17 cellular contexts compared by ENCODE assay signal in the genomic region with DNA sequence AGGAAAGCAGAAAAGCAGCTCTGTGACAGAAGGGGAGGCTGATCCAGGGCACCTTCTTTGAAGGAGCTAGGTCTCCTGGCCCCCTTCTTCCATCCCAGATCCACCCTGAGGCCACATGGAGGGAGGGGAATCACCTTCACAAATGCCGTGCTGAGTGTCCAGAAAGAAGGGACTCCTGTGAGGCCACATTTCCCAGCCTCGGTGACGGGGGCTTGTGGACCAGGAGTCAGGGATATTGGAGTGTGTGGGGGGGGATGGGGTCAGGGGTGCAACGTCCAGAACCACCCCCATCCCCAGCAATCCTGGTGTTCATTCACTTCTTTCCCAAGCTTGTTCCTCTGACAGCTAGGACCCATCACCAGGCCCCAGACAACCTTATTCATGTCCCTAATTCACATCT.
"Had no signal": no experiment of that assay in that cellular context is flagged by ENCODE, and none has a peak within 500 bp of the region (broad histone marks: within the 10 kb centered on the region; RNA-seq: fewer than 3 reads in every experiment).

No MANE protein-coding gene starts in this region.

- DNase-seq: activated CD4-positive, alpha-beta T cell treated with anti-CD3 and anti-CD28 coated beads for 1 hour; activated CD8-positive, alpha-beta memory T cell treated with anti-CD3 and anti-CD28 coated beads for 24 hours; anterior cingulate cortex; body of pancreas; hypothalamus; stimulated activated CD4-positive, alpha-beta T cell treated with anti-CD3 and anti-CD28 coated beads, Interleukin-2, amount 100 ng/mL, for 48 hours; stimulated activated CD8-positive, alpha-beta memory T cell treated with anti-CD3 and anti-CD28 coated beads, Interleukin-4, amount 100 ng/mL, for 48 hours; stimulated activated naive B cell treated with anti-CD40 and anti-IgM and Interleukin-4, amounts not matched to agents 10 μg/mL and 1 μg/mL and 100 μg/mL, for 72 hours; SW 1271; T-helper 17 cell; transverse colon; uterus had no signal

- H3K4me3 ChIP-seq: body of pancreas, prostate gland, transverse colon, uterus had no signal

- H3K27me3 Mint-ChIP-seq: T-helper 17 cell had no signal

- H3K9me3 ChIP-seq: body of pancreas, gastroesophageal sphincter, prostate gland, transverse colon, uterus had no signal

- H3K27ac Mint-ChIP-seq: stimulated activated naive B cell treated with anti-CD40 and anti-IgM and Interleukin-4, amounts not matched to agents 10 μg/mL and 1 μg/mL and 100 μg/mL, for 72 hours; T-helper 17 cell had no signal

- ATAC-seq: body of pancreas; gastroesophageal sphincter; stimulated activated naive B cell treated with anti-CD40 and anti-IgM and Interleukin-4, amounts not matched to agents 10 μg/mL and 1 μg/mL and 100 μg/mL, for 72 hours; T-helper 17 cell had no signal

- H3K27ac ChIP-seq: epithelial cell of prostate, prostate gland, VCaP had no signal

- H3K27me3 ChIP-seq: body of pancreas, gastroesophageal sphincter, transverse colon, uterus had no signal

- H3K4me1 ChIP-seq: prostate gland, uterus had no signal

- H3K4me3 Mint-ChIP-seq: stimulated activated naive B cell treated with anti-CD40 and anti-IgM and Interleukin-4, amounts not matched to agents 10 μg/mL and 1 μg/mL and 100 μg/mL, for 72 hours; T-helper 17 cell had no signal

- H3K36me3 ChIP-seq: prostate gland, transverse colon, uterus had no signal

- H3K9me3 Mint-ChIP-seq: neural crest cell; stimulated activated naive B cell treated with anti-CD40 and anti-IgM and Interleukin-4, amounts not matched to agents 10 μg/mL and 1 μg/mL and 100 μg/mL, for 72 hours had no signal
